8 cellular contexts compared by ENCODE assay signal in genomic region chr10:74824184-74825032, GRCh38. TPM values are rescaled to one million over a fixed set of nuclear protein-coding genes. Genes with fewer than 3 reads are reported as not detected.
DNase-seq lines count a peak whose midpoint lies in the region; ATAC-seq and FAIRE-seq lines count a peak whose summit lies in the region.

No MANE protein-coding gene starts in this region.

- no peak for FAIRE-seq in small intestine (lab: Jason Lieb, UNC)

- H3K9me3 ChIP-seq in iPS DF 6.9 (ENCODE audit: control insufficient read depth, insufficient read depth, low read length), result no peaks in the 10 kb centered on the region
- no peaks in the 10 kb centered on the region for H3K9me3 ChIP-seq in small intestine (ENCODE audit: control insufficient read depth, low read depth)

- H3K27ac Mint-ChIP-seq in IgD-negative memory B cell, result peak overlapping the region in 2 of 3 donors; percentile 50 to 55

- H3K4me1 ChIP-seq in iPS DF 6.9 (ENCODE audit: control insufficient read depth, insufficient read depth, low read length) (peaks cover 4% of the 10 kb centered on the region), small intestine (ENCODE audit: control insufficient read depth in 2 of 2, insufficient read depth in 1 of 2, low read depth in 1 of 2, low read length in 1 of 2) (peaks cover 0 to 5% of the 10 kb centered on the region in 2 donors)

- H3K36me3 Mint-ChIP-seq in IgD-negative memory B cell, result no peaks in the 10 kb centered on the region

- DNase-seq in A172 (ENCODE audit: low spot score), result peak; percentile 16
- peak; percentile 15 for DNase-seq in activated effector memory CD4-positive, alpha-beta T cell treated with Interleukin-2 at 50 U/mL for 16 hours
- DNase-seq in iPS DF 6.9 (ENCODE audit: low read depth, low spot score), result no peak
- DNase-seq in small intestine, result peak; percentile 17
- DNase-seq in NCI-H1105 treated with DMSO at 0.1 percent for 48 hours (lab: John Stamatoyannopoulos, UW), result no peak

- H3K27me3 ChIP-seq in iPS DF 6.9 (ENCODE audit: control insufficient read depth, insufficient read depth, low read length) (no peaks in the 10 kb centered on the region), small intestine (ENCODE audit: control insufficient read depth in 2 of 2, insufficient read depth in 2 of 2, low read length in 2 of 2) (no peaks in the 10 kb centered on the region)

- H3K27ac ChIP-seq in iPS DF 6.9 (ENCODE audit: low read length), result no peak overlapping the region
- H3K27ac ChIP-seq in small intestine (ENCODE audit: low read depth in 1 of 2, low read length in 1 of 2), result peak overlapping the region in 1 of 2 donors; percentile 84

- WGBS in iPS DF 6.9 (ENCODE audit: insufficient coverage, insufficient read length), result no CpG with 5 or more reads among the region's 26 CpGs
- 28 to 42% (median 40%) methylated on average over 22 to 26 of the region's 26 CpGs for WGBS in small intestine, 3 donors

- H3K4me3 ChIP-seq in iPS DF 6.9 (ENCODE audit: low read length) (peak overlapping the region; percentile 86; the same call in 1 of the 2 replicates), small intestine (ENCODE audit: low read depth in 1 of 2, low read length in 2 of 2) (peak overlapping the region; percentile 80 to 83)

- H3K36me3 ChIP-seq in iPS DF 6.9 (ENCODE audit: control insufficient read depth, insufficient read depth, low read length), result no peaks in the 10 kb centered on the region
- no peaks in the 10 kb centered on the region for H3K36me3 ChIP-seq in small intestine (ENCODE audit: control insufficient read depth in 2 of 2, insufficient read depth in 2 of 2, low read length in 2 of 2)

- H3K9me3 Mint-ChIP-seq in IgD-negative memory B cell, result no peaks in the 10 kb centered on the region

- no peak for ATAC-seq in GM19395 (IDR thresholded peaks at IDR 0.05; ENCODE audit: unreplicated experiment)
- ATAC-seq in GM19455 (IDR thresholded peaks at IDR 0.05; ENCODE audit: unreplicated experiment), result no peak

- no peaks in the 10 kb centered on the region for H3K27me3 Mint-ChIP-seq in IgD-negative memory B cell

- H3K4me3 Mint-ChIP-seq in IgD-negative memory B cell, result peak overlapping the region; percentile 86 to 93 (median 90)

- H3K4me1 Mint-ChIP-seq in IgD-negative memory B cell, result peaks cover 11 to 21% (median 19%) of the 10 kb centered on the region in 3 donors

RNA-seq across cellular contexts. Expression of gene KAT6B, which starts 2.0 kb away (rescaled TPM):
- total RNA-seq in A172 (2014; rRNA removed; shearing (Covaris generic)), result 5.2 and 8.0 TPM in 2 replicates
- polyA plus RNA-seq in IgD-negative memory B cell, result 27.1 TPM
- polyA plus RNA-seq in small intestine, result 1 to 10 TPM; 4.6 to 6.4 (median 5.4) TPM

Comparison
In these comparisons a context has a peak if more than half of its experiments do, and no peak if none do; other contexts are left out.
1. DNase-seq: peak in A172 (single experiment), activated effector memory CD4-positive, alpha-beta T cell treated with Interleukin-2 at 50 U/mL for 16 hours (single experiment) and small intestine (single experiment); none in iPS DF 6.9 (single experiment) and NCI-H1105 treated with DMSO at 0.1 percent for 48 hours (single experiment).